11 cellular contexts compared by ENCODE assay signal in the genomic region with DNA sequence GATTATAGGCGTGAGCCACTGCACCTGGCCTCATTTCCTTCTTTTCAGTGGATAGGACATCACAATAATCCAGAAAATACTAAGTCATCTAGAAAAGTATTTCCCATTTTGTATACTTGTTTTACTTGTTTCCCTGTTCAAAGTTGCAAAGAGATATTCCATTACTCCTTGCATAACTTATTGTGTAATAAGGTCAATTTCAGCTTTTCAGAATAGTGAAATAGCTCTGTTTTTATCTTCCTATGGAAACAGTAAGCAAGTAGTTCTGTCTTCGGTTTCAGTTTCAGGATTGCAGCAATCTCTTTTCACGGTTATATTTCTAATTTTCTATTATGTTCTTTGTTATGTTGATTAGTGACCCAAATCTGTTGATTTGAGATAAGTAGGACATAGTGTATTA. TPM values are rescaled to one million over a fixed set of nuclear protein-coding genes. Genes with fewer than 3 reads are reported as not detected.
DNase-seq lines count a peak whose midpoint lies in the region; ATAC-seq and TF ChIP-seq lines count a peak whose summit lies in the region.
"Had no signal": no experiment of that assay in that cellular context is flagged by ENCODE, and none has a peak within 500 bp of the region (broad histone marks: within the 10 kb centered on the region; RNA-seq: fewer than 3 reads in every experiment).

No MANE protein-coding gene starts in this region.

- no peaks in the 10 kb centered on the region for H3K27me3 ChIP-seq in GM06990 (replicated peaks; ENCODE audit: control insufficient read depth, insufficient read depth, low read length)
- no peaks in the 10 kb centered on the region for H3K27me3 ChIP-seq in lower lobe of right lung (ENCODE audit: low read depth)

- ATAC-seq in GM21825 (IDR thresholded peaks at IDR 0.05; ENCODE audit: unreplicated experiment) (peak; percentile 37), lower lobe of right lung (peak; percentile 13), GM19455 (IDR thresholded peaks at IDR 0.05; ENCODE audit: unreplicated experiment) (no peak), GM19467 (IDR thresholded peaks at IDR 0.05; ENCODE audit: unreplicated experiment) (no peak)

- intact Hi-C loops in lower lobe of right lung (cut with DNase I) = no loop called here

- peaks cover 76% of the 10 kb centered on the region for H3K4me1 ChIP-seq in lower lobe of right lung

- TF ChIP-seq CTCF in GM06990 (IDR thresholded peaks at IDR 0.05; ENCODE audit: insufficient read depth, low read length, poor library complexity, severe bottlenecking) (no peak), lower lobe of right lung (IDR thresholded peaks at IDR 0.05) (no peak)

- H3K4me3 ChIP-seq in GM06990 (replicated peaks; ENCODE audit: low read depth, low read length) (peak overlapping the region; percentile 28), lower lobe of right lung (no peak overlapping the region)

- peak overlapping the region; percentile 47 for H3K27ac ChIP-seq in lower lobe of right lung

- no peaks in the 10 kb centered on the region for H3K9me3 ChIP-seq in lower lobe of right lung

- DNase-seq in GM06990 (ENCODE audit: extremely low read depth, insufficient read length) = no peak
- DNase-seq in SIG-M5 (lab: John Stamatoyannopoulos, UW) = peak; percentile 72
- DNase-seq in lower lobe of right lung = no peak
- DNase-seq in NCI-H345 (lab: John Stamatoyannopoulos, UW) = no peak
- no peak for DNase-seq in hippocampal formation (lab: John Stamatoyannopoulos, UW)
- DNase-seq: DND-41; effector CD4-positive, alpha-beta T cell; Kasumi-1 had no signal

- H3K36me3 ChIP-seq in GM06990 (ENCODE audit: control insufficient read depth, insufficient read depth, low read length) (peaks cover 9% of the 10 kb centered on the region), lower lobe of right lung (peaks cover 5% of the 10 kb centered on the region)

RNA-seq across cellular contexts. Expression of gene STX11, which starts 6.0 kb away (rescaled TPM):
- 54.1 TPM for total RNA-seq in lower lobe of right lung

Comparison
In these comparisons a context has a peak if more than half of its experiments do, and no peak if none do; other contexts are left out.
1. ATAC-seq: peak in GM21825 (single experiment) and lower lobe of right lung (2 of 2); none in GM19455 (single experiment) and GM19467 (single experiment).